In genomic region chr9:34961574-34962480, GRCh38 we compare ENCODE assay signal across 12 cellular contexts. TPM values are rescaled to one million over a fixed set of nuclear protein-coding genes. Genes with fewer than 3 reads are reported as not detected.
A peak's percentile ranks its signal among the peaks of the same experiment; 100 is the strongest.
DNase-seq lines count a peak whose midpoint lies in the region; ATAC-seq and TF ChIP-seq lines count a peak whose summit lies in the region.
"Had no signal": no experiment of that assay in that cellular context is flagged by ENCODE, and none has a peak within 500 bp of the region (broad histone marks: within the 10 kb centered on the region; RNA-seq: fewer than 3 reads in every experiment).

No MANE protein-coding gene starts in this region.

- H3K36me3 ChIP-seq in testis (ENCODE audit: low read depth, missing control alignments): no peaks in the 10 kb centered on the region
- H3K36me3 ChIP-seq: Peyer's patch had no signal

- H3K27ac Mint-ChIP-seq in activated naive CD8-positive, alpha-beta T cell treated with anti-CD3 and anti-CD28 coated beads, Interleukin-2, amount 50 U/mL, for 24 hours: peak overlapping the region; percentile 16
- no peak overlapping the region for H3K27ac Mint-ChIP-seq in nephron progenitor cell

- no peaks in the 10 kb centered on the region for H3K9me3 Mint-ChIP-seq in activated naive CD8-positive, alpha-beta T cell treated with anti-CD3 and anti-CD28 coated beads, Interleukin-2, amount 50 U/mL, for 24 hours
- no peaks in the 10 kb centered on the region for H3K9me3 Mint-ChIP-seq in nephron progenitor cell

- no peaks in the 10 kb centered on the region for H3K27me3 ChIP-seq in testis

- intact Hi-C loops in testis (cut with DNase I; ENCODE audit: low total_unique reads): no loop called here

- H3K4me1 Mint-ChIP-seq in activated naive CD8-positive, alpha-beta T cell treated with anti-CD3 and anti-CD28 coated beads, Interleukin-2, amount 50 U/mL, for 24 hours: peaks cover 29% of the 10 kb centered on the region
- H3K4me1 Mint-ChIP-seq in nephron progenitor cell: peaks cover 9% of the 10 kb centered on the region

- DNase-seq in AG09319 (ENCODE audit: extremely low read depth, low read depth) (peak; percentile 8), islet precursor cell (peak; percentile 60), testis (no peak), nephron progenitor cell (no peak), HUDEP-2 (lab: John Stamatoyannopoulos, UW; ENCODE audit: unreplicated experiment in 76 of 76) (no peak)
- no peak for DNase-seq in activated naive CD8-positive, alpha-beta T cell treated with anti-CD3 and anti-CD28 coated beads, Interleukin-2, amount 50 U/mL, for 24 hours
- DNase-seq: cerebellar nuclear complex; Peyer's patch; right cardiac atrium; stimulated activated naive CD4-positive, alpha-beta T cell treated with Interleukin-2 at 50 U/mL for 16 hours had no signal

- TF ChIP-seq CTCF in AG09319 (IDR thresholded peaks at IDR 0.05; ENCODE audit: low read depth, low read length): no peak
- no peak for TF ChIP-seq CTCF in testis (IDR thresholded peaks at IDR 0.05)
- TF ChIP-seq CTCF in nephron progenitor cell (IDR thresholded peaks at IDR 0.05): no peak

- H3K4me1 ChIP-seq in testis: peaks cover 11% of the 10 kb centered on the region

- no peak overlapping the region for H3K4me3 ChIP-seq in testis
- H3K4me3 ChIP-seq: Peyer's patch had no signal

- peak; percentile 57 for ATAC-seq in GM21619 (IDR thresholded peaks at IDR 0.05; ENCODE audit: unreplicated experiment)
- peak; percentile 86 for ATAC-seq in activated naive CD8-positive, alpha-beta T cell treated with anti-CD3 and anti-CD28 coated beads, Interleukin-2, amount 50 U/mL, for 24 hours
- ATAC-seq in HG02885 (IDR thresholded peaks at IDR 0.05; ENCODE audit: poor library complexity, unreplicated experiment): no peak

- no peaks in the 10 kb centered on the region for H3K36me3 Mint-ChIP-seq in activated naive CD8-positive, alpha-beta T cell treated with anti-CD3 and anti-CD28 coated beads, Interleukin-2, amount 50 U/mL, for 24 hours (ENCODE audit: low read depth)
- no peaks in the 10 kb centered on the region for H3K36me3 Mint-ChIP-seq in nephron progenitor cell (ENCODE audit: low read depth)

- no peaks in the 10 kb centered on the region for H3K9me3 ChIP-seq in testis
- H3K9me3 ChIP-seq: Peyer's patch had no signal

- H3K27me3 Mint-ChIP-seq in activated naive CD8-positive, alpha-beta T cell treated with anti-CD3 and anti-CD28 coated beads, Interleukin-2, amount 50 U/mL, for 24 hours: peaks cover 71% of the 10 kb centered on the region
- H3K27me3 Mint-ChIP-seq in nephron progenitor cell (ENCODE audit: low read depth, poor library complexity): peaks cover 64% of the 10 kb centered on the region

- TF ChIP-seq POLR2A in testis (IDR thresholded peaks at IDR 0.05): no peak

- peak overlapping the region in 1 of 2 donors; percentile 25 for H3K27ac ChIP-seq in testis
- H3K27ac ChIP-seq: Peyer's patch had no signal

- WGBS in testis, 2 donors: 44 to 53% methylated on average over 5 of the region's 5 CpGs

- no peak overlapping the region for H3K4me3 Mint-ChIP-seq in activated naive CD8-positive, alpha-beta T cell treated with anti-CD3 and anti-CD28 coated beads, Interleukin-2, amount 50 U/mL, for 24 hours
- no peak overlapping the region for H3K4me3 Mint-ChIP-seq in nephron progenitor cell

RNA-seq across cellular contexts. Expression of gene PHF24, which starts 3.7 kb away (rescaled TPM):
- total RNA-seq in testis: 100 to 1,000 TPM in 1 of 2 donors, 10 to 100 TPM in 1; 93.3 to 132 TPM
- polyA plus RNA-seq in testis (ENCODE audit: insufficient read depth, low read depth, low replicate concordance): 44.8 TPM

RNA-seq across cellular contexts. Expression of gene DNAJB5, which starts 27.7 kb away (rescaled TPM):
- total RNA-seq in testis: 10 to 100 TPM; 44.0 to 49.9 TPM
- polyA plus RNA-seq in testis (ENCODE audit: insufficient read depth, low read depth, low replicate concordance): 47.7 TPM

Comparison
In these comparisons a context has a peak if more than half of its experiments do, and no peak if none do; other contexts are left out.
1. DNase-seq: peak in AG09319 (single experiment) and islet precursor cell (single experiment); none in activated naive CD8-positive, alpha-beta T cell treated with anti-CD3 and anti-CD28 coated beads, Interleukin-2, amount 50 U/mL, for 24 hours (single experiment), testis (single experiment), nephron progenitor cell (single experiment) and HUDEP-2 (0 of 76).